ENCODE assay signal across 1 cellular context in the genomic region with DNA sequence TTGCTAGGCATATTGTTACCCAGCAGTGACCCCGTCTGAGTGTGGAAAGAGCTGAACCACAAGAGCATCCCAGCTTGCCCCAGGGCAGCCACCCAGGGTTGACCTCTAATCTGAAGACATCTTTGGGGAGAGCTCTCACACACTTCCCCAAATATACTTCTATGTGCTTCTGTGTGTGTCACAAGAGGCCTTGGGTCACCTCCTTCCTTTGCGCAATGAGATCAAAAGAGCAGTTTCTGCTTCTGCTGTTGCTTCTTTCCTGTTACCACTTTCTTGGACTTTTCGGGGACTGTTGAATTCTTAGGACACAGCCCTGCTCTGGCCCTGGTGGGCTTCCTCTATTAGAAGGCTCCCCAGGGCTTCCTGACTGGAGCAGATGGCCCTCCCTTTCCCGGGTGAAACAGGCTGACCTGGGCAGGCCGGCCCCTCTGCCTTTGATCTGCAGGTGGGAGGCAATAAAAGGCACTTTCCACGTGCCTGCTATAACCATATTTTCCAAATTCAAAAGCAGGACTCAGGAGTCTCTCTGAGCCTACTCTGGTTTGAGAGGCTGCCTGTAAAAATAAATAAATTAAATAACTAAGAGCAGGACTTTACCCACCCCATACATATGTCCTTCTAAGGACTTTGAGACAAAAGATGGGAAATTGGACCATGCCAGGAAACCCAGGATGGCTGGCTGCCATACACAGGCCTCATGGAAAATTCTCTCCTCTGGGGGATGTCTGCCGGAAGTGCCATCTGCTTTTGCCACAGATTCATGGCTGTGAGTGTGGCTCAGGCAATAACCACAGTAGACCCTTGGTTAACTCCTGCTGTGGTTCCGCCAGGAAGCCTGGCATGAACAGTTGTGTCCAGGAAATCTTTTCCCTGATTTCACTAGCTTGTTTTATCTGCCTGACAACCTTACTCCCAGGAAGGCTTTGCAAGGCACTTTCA.
TF ChIP-seq lines count a peak whose summit lies in the region.

No MANE protein-coding gene starts in this region.

TF ChIP-seq in K562, 482 proteins besides CTCF, POLR2A, EP300 and RAD21 (continued from another document):
- TF ChIP-seq, protein P1, sequence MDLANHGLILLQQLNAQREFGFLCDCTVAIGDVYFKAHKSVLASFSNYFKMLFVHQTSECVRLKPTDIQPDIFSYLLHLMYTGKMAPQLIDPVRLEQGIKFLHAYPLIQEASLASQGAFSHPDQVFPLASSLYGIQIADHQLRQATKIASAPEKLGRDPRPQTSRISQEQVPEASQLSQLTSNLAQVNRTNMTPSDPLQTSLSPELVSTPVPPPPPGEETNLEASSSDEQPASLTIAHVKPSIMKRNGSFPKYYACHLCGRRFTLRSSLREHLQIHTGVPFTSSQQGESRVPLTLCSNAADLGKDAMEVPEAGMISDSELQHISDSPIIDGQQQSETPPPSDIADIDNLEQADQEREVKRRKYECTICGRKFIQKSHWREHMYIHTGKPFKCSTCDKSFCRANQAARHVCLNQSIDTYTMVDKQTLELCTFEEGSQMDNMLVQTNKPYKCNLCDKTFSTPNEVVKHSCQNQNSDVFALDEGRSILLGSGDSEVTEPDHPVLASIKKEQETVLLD (IDR thresholded peaks at IDR 0.05): no peak
- TF ChIP-seq SMARCA4 (IDR thresholded peaks at IDR 0.05) (no peak), ZNF444 (CRISPR knock-in tag; IDR thresholded peaks at IDR 0.05) (no peak), PTRF (tag; IDR thresholded peaks at IDR 0.05) (no peak), SPI1 (IDR thresholded peaks at IDR 0.05; ENCODE audit: borderline replicate concordance, low read depth, low read length) (peak; percentile 90), L3MBTL2 (IDR thresholded peaks at IDR 0.05) (0 out of 2 replicates have a peak, but pooled peaks have one; percentile 21), POLR2B (IDR thresholded peaks at IDR 0.05; ENCODE audit: low read depth, partially characterized antibody) (no peak), PURB (CRISPR knock-in tag; IDR thresholded peaks at IDR 0.05; ENCODE audit: low read depth) (no peak), RCOR1 (IDR thresholded peaks at IDR 0.05; ENCODE audit: borderline replicate concordance in 1 of 2, low read depth in 2 of 2, low read length in 2 of 2) (peak in 1 of 2 experiments; percentile 55; a peak in 1 of 4 replicates), POU5F1 (IDR thresholded peaks at IDR 0.05; ENCODE audit: borderline replicate concordance, low read depth, low read length, partially characterized antibody) (no peak), BHLHE40 (IDR thresholded peaks at IDR 0.05; ENCODE audit: low read length) (no peak), HNRNPLL (IDR thresholded peaks at IDR 0.05; ENCODE audit: low read depth, low read length, poor library complexity, severe bottlenecking) (no peak), GATA2 (CRISPR knock-in tag; IDR thresholded peaks at IDR 0.05) (peak; percentile 57), NR4A1 (CRISPR knock-in tag; IDR thresholded peaks at IDR 0.05) (no peak), NR4A1 (tag; IDR thresholded peaks at IDR 0.05) (no peak), NEUROD1 (IDR thresholded peaks at IDR 0.05; ENCODE audit: borderline replicate concordance, low read depth, low read length, partially characterized antibody) (no peak), CEBPB (tag; IDR thresholded peaks at IDR 0.05) (peak; percentile 99), KLF6 (CRISPR knock-in tag; IDR thresholded peaks at IDR 0.05; ENCODE audit: borderline replicate concordance) (no peak), NR1H2 (CRISPR knock-in tag; IDR thresholded peaks at IDR 0.05) (no peak), ZNF140 (CRISPR knock-in tag; IDR thresholded peaks at IDR 0.05) (no peak), ZNF583 (CRISPR knock-in tag; IDR thresholded peaks at IDR 0.05) (no peak), U2AF1 (optimal IDR thresholded peaks at IDR 0.05; ENCODE audit: low read depth, low read length) (no peak), SMAD4 (CRISPR knock-in tag; conservative IDR thresholded peaks at IDR 0.05) (no peak), STAT5B (CRISPR knock-in tag; IDR thresholded peaks at IDR 0.05) (no peak), PHF21A (IDR thresholded peaks at IDR 0.05; ENCODE audit: borderline replicate concordance, low read depth) (no peak), GATAD2B (IDR thresholded peaks at IDR 0.05; ENCODE audit: borderline replicate concordance) (no peak), ZNF12 (CRISPR knock-in tag; IDR thresholded peaks at IDR 0.05) (peak; percentile 47; the same call in 1 of the 2 replicates), BCOR (IDR thresholded peaks at IDR 0.05) (no peak), MXI1 (IDR thresholded peaks at IDR 0.05; ENCODE audit: low read depth, low read length) (no peak), TCF7 (IDR thresholded peaks at IDR 0.05; ENCODE audit: borderline replicate concordance) (peak; percentile 77; the same call in 1 of the 2 replicates), MTA2 (IDR thresholded peaks at IDR 0.05; ENCODE audit: low read depth) (no peak), YBX1 (IDR thresholded peaks at IDR 0.05) (no peak), NR2F6 (CRISPR knock-in tag; IDR thresholded peaks at IDR 0.05) (no peak), MEIS2 (IDR thresholded peaks at IDR 0.05; ENCODE audit: partially characterized antibody) (no peak)
- TF ChIP-seq, protein P2, sequence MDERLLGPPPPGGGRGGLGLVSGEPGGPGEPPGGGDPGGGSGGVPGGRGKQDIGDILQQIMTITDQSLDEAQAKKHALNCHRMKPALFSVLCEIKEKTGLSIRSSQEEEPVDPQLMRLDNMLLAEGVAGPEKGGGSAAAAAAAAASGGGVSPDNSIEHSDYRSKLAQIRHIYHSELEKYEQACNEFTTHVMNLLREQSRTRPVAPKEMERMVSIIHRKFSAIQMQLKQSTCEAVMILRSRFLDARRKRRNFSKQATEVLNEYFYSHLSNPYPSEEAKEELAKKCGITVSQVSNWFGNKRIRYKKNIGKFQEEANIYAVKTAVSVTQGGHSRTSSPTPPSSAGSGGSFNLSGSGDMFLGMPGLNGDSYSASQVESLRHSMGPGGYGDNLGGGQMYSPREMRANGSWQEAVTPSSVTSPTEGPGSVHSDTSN (CRISPR knock-in tag; IDR thresholded peaks at IDR 0.05; ENCODE audit: low read depth): no peak
- TF ChIP-seq, protein P2 (tag; conservative IDR thresholded peaks at IDR 0.05; ENCODE audit: low read depth): no peak
- TF ChIP-seq, protein P3, sequence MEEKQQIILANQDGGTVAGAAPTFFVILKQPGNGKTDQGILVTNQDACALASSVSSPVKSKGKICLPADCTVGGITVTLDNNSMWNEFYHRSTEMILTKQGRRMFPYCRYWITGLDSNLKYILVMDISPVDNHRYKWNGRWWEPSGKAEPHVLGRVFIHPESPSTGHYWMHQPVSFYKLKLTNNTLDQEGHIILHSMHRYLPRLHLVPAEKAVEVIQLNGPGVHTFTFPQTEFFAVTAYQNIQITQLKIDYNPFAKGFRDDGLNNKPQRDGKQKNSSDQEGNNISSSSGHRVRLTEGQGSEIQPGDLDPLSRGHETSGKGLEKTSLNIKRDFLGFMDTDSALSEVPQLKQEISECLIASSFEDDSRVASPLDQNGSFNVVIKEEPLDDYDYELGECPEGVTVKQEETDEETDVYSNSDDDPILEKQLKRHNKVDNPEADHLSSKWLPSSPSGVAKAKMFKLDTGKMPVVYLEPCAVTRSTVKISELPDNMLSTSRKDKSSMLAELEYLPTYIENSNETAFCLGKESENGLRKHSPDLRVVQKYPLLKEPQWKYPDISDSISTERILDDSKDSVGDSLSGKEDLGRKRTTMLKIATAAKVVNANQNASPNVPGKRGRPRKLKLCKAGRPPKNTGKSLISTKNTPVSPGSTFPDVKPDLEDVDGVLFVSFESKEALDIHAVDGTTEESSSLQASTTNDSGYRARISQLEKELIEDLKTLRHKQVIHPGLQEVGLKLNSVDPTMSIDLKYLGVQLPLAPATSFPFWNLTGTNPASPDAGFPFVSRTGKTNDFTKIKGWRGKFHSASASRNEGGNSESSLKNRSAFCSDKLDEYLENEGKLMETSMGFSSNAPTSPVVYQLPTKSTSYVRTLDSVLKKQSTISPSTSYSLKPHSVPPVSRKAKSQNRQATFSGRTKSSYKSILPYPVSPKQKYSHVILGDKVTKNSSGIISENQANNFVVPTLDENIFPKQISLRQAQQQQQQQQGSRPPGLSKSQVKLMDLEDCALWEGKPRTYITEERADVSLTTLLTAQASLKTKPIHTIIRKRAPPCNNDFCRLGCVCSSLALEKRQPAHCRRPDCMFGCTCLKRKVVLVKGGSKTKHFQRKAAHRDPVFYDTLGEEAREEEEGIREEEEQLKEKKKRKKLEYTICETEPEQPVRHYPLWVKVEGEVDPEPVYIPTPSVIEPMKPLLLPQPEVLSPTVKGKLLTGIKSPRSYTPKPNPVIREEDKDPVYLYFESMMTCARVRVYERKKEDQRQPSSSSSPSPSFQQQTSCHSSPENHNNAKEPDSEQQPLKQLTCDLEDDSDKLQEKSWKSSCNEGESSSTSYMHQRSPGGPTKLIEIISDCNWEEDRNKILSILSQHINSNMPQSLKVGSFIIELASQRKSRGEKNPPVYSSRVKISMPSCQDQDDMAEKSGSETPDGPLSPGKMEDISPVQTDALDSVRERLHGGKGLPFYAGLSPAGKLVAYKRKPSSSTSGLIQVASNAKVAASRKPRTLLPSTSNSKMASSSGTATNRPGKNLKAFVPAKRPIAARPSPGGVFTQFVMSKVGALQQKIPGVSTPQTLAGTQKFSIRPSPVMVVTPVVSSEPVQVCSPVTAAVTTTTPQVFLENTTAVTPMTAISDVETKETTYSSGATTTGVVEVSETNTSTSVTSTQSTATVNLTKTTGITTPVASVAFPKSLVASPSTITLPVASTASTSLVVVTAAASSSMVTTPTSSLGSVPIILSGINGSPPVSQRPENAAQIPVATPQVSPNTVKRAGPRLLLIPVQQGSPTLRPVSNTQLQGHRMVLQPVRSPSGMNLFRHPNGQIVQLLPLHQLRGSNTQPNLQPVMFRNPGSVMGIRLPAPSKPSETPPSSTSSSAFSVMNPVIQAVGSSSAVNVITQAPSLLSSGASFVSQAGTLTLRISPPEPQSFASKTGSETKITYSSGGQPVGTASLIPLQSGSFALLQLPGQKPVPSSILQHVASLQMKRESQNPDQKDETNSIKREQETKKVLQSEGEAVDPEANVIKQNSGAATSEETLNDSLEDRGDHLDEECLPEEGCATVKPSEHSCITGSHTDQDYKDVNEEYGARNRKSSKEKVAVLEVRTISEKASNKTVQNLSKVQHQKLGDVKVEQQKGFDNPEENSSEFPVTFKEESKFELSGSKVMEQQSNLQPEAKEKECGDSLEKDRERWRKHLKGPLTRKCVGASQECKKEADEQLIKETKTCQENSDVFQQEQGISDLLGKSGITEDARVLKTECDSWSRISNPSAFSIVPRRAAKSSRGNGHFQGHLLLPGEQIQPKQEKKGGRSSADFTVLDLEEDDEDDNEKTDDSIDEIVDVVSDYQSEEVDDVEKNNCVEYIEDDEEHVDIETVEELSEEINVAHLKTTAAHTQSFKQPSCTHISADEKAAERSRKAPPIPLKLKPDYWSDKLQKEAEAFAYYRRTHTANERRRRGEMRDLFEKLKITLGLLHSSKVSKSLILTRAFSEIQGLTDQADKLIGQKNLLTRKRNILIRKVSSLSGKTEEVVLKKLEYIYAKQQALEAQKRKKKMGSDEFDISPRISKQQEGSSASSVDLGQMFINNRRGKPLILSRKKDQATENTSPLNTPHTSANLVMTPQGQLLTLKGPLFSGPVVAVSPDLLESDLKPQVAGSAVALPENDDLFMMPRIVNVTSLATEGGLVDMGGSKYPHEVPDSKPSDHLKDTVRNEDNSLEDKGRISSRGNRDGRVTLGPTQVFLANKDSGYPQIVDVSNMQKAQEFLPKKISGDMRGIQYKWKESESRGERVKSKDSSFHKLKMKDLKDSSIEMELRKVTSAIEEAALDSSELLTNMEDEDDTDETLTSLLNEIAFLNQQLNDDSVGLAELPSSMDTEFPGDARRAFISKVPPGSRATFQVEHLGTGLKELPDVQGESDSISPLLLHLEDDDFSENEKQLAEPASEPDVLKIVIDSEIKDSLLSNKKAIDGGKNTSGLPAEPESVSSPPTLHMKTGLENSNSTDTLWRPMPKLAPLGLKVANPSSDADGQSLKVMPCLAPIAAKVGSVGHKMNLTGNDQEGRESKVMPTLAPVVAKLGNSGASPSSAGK (IDR thresholded peaks at IDR 0.05): 0 out of 2 replicates have a peak, but pooled peaks have one; percentile 22
TF ChIP-seq in K562: peak in this region for 32.
